26 cellular contexts compared by ENCODE assay signal in the genomic region with DNA sequence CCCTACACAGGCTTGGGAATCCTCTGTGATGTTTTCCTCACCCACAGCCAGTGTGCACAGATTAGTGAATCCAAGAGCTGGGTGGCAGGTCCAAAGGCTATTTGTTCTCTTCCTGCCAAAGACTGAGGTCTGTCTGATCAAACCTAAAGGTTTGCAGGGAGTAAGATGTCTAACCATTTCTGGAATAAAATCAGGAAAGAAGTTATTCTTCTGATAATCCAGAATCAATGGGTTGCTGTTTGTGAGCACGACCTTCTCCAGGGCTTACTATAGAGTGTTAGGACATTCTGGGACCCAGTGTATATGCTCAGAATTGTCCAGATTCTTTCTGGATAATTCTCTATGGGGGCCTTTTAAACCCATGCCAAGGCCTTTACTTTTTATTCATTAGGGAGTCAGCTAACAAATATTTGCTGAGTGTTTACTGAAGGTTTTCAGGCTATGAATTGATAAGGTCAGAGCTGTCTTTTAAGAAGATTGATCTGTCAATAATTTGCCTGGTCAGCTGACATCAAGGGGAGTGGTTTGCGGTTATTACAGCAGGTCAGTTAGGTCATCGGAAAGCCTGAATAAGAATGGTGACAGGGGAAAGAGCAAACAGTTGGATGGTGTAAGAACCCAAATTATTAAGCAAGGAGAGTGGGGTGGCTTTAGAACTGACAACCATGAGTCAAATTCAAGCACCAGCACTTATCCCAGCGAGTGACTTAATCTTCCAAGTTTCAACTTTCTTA. TPM values are rescaled to one million over a fixed set of nuclear protein-coding genes. Genes with fewer than 3 reads are reported as not detected.
"Had no signal": no experiment of that assay in that cellular context is flagged by ENCODE, and none has a peak within 500 bp of the region (broad histone marks: within the 10 kb centered on the region; RNA-seq: fewer than 3 reads in every experiment).

No MANE protein-coding gene starts in this region.

- H3K27ac ChIP-seq: colonic mucosa, foreskin keratinocyte, neutrophil, parathyroid adenoma, sigmoid colon, spleen had no signal

- H3K36me3 Mint-ChIP-seq: activated naive CD8-positive, alpha-beta T cell; mesothelial cell of epicardium; natural killer cell treated with Interleukin-12 subunit alpha and Interleukin-12 subunit beta and Interleukin-15 and Interleukin-18, amount 100 ng/mL, for 72 hours; stimulated activated memory B cell treated with anti-CD40 and anti-IgM and Interleukin-4, amounts not matched to agents 10 μg/mL and 1 μg/mL and 100 μg/mL, for 72 hours; T-cell had no signal

- H3K27me3 ChIP-seq: colonic mucosa, foreskin keratinocyte, sigmoid colon had no signal

- DNase-seq: activated CD4-positive, alpha-beta T cell treated with anti-CD3 and anti-CD28 coated beads, Interleukin-2, amount 50 U/mL, for 1 hour; activated CD8-positive, alpha-beta memory T cell treated with anti-CD3 and anti-CD28 coated beads, Interleukin-2, amount 50 U/mL, for 4 hours; activated effector memory CD4-positive, alpha-beta T cell treated with Interleukin-2 at 50 U/mL for 16 hours; activated T-cell treated with anti-CD3 and anti-CD28 coated beads, Interleukin-2, amount 50 U/mL, for 48 hours; amniotic stem cell; colonic mucosa; endodermal cell; foreskin keratinocyte; hippocampal formation; left cardiac atrium; sigmoid colon; spleen; stimulated activated CD4-positive, alpha-beta T cell treated with anti-CD3 and anti-CD28 coated beads, Interleukin-4, amount 100 ng/mL, for 4 hours; T-cell had no signal

- H3K79me2 ChIP-seq: parathyroid adenoma had no signal

- H3K4me3 Mint-ChIP-seq: activated naive CD8-positive, alpha-beta T cell; endodermal cell; mesothelial cell of epicardium; natural killer cell treated with Interleukin-12 subunit alpha and Interleukin-12 subunit beta and Interleukin-15 and Interleukin-18, amount 100 ng/mL, for 72 hours; stimulated activated memory B cell treated with anti-CD40 and anti-IgM and Interleukin-4, amounts not matched to agents 10 μg/mL and 1 μg/mL and 100 μg/mL, for 72 hours; T-cell had no signal

- H2AFZ ChIP-seq: parathyroid adenoma had no signal

- H3K4me1 Mint-ChIP-seq: T-cell had no signal

- H3K9me3 Mint-ChIP-seq: endodermal cell; mesothelial cell of epicardium; natural killer cell treated with Interleukin-12 subunit alpha and Interleukin-12 subunit beta and Interleukin-15 and Interleukin-18, amount 100 ng/mL, for 72 hours; stimulated activated memory B cell treated with anti-CD40 and anti-IgM and Interleukin-4, amounts not matched to agents 10 μg/mL and 1 μg/mL and 100 μg/mL, for 72 hours; T-cell had no signal

- H3K9me3 ChIP-seq: colonic mucosa, neutrophil, sigmoid colon, spleen had no signal

- H3K4me1 ChIP-seq: colonic mucosa, foreskin keratinocyte, parathyroid adenoma, sigmoid colon had no signal

- H3K9ac ChIP-seq: parathyroid adenoma had no signal

- H3K4me3 ChIP-seq: colonic mucosa, sigmoid colon, spleen had no signal

- FAIRE-seq: islet of Langerhans had no signal

- H3K36me3 ChIP-seq: colonic mucosa, neutrophil, sigmoid colon, spleen had no signal

- H3K27ac Mint-ChIP-seq: activated naive CD8-positive, alpha-beta T cell; endodermal cell; mesothelial cell of epicardium; natural killer cell treated with Interleukin-12 subunit alpha and Interleukin-12 subunit beta and Interleukin-15 and Interleukin-18, amount 100 ng/mL, for 72 hours; stimulated activated memory B cell treated with anti-CD40 and anti-IgM and Interleukin-4, amounts not matched to agents 10 μg/mL and 1 μg/mL and 100 μg/mL, for 72 hours; T-cell had no signal

- H3K27me3 Mint-ChIP-seq: stimulated activated memory B cell treated with anti-CD40 and anti-IgM and Interleukin-4, amounts not matched to agents 10 μg/mL and 1 μg/mL and 100 μg/mL, for 72 hours had no signal

- ATAC-seq: foreskin keratinocyte; natural killer cell treated with Interleukin-12 subunit alpha and Interleukin-12 subunit beta and Interleukin-15 and Interleukin-18, amount 100 ng/mL, for 72 hours; T-cell had no signal

RNA-seq across cellular contexts. Expression of a gene that starts 7.5 kb away (rescaled TPM):
- total RNA-seq: cardiac septum; colonic mucosa; endodermal cell; epithelial cell of proximal tubule; fibroblast of lung; foreskin keratinocyte; left cardiac atrium; lung microvascular endothelial cell; mesothelial cell of epicardium; natural killer cell treated with Interleukin-12 subunit alpha and Interleukin-12 subunit beta and Interleukin-15 and Interleukin-18, amount 100 ng/mL, for 72 hours; sigmoid colon; spleen; T-cell; urinary bladder had no signal
- polyA plus RNA-seq: fibroblast of lung, foreskin keratinocyte, sigmoid colon, spleen, urinary bladder had no signal
